8 cellular contexts compared by ENCODE assay signal in the genomic region with DNA sequence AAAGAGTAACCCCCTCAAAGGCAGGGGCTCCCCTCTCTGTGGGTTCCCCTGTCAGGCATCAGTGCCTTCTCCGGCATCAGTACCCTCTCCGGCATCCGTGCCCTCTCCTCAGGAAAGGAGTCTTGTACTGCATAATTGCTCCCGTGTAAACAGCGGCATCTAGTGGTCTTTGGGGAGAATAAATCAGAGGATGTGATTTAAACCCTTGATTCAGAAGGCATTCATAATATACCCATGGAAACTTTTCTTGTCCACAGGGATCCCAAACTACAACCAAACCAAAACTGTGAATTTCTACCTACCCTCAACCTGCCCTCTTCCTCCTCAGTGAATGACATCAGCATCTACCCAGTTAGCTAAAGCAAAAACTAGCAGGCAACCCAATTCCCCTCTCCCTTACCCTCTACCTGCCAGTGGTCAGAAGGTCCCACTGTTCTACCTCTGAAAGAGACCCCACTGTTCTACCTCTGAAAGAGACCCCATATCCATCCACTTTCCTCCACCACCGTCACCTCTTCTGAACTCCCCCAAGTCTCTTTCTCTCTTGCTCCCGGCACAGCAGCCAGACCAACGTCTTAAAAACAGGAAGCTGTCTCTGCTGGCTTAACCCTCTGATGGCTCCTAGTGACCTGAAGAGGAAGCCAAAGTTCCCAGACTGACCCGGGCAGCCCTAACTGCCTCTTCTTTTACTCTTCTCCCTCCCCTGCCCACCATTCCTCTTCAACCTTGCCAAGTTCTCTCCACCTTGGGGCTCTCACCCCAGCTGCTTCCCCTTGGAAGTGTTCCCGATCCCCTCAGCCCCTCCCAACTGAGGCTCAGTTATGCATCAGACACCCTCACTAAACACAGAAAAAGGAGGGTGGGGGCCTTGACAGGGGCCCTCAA. TPM values are rescaled to one million over a fixed set of nuclear protein-coding genes. Genes with fewer than 3 reads are reported as not detected.
A peak's percentile ranks its signal among the peaks of the same experiment; 100 is the strongest.
DNase-seq lines count a peak whose midpoint lies in the region; ATAC-seq and TF ChIP-seq lines count a peak whose summit lies in the region.

No MANE protein-coding gene starts in this region.

- CTCF ChIA-PET in mammary epithelial cell (lab: Charles Lee; ENCODE audit: low non-redundant PET), result no interaction called here

- intact Hi-C loops in Right ventricle myocardium inferior (cut with DNase I) (loop anchor here (5.0 kb wide), 1 partner anchor 103 kb away; a partner anchor contains a TSS), cardiac septum (cut with DNase I) (no loop called here), mammary epithelial cell (cut with micrococcal nuclease) (loop anchor here (1.0 kb wide), 1 partner anchor 67 kb away; no protein-coding TSS in a partner anchor), gastrocnemius medialis (cut with DNase I; ENCODE audit: low total_unique reads) (loop anchor here (5.0 kb wide), 1 partner anchor 103 kb away; a partner anchor contains a TSS)

- H3K27ac ChIP-seq in SK-N-MC (no peak overlapping the region), mammary epithelial cell (ENCODE audit: insufficient read depth, low read depth, low read length) (peak overlapping the region; percentile 71), gastrocnemius medialis (peak overlapping the region; percentile 48 to 70 (median 60))

- H3K4me3 ChIP-seq in SK-N-MC (peak overlapping the region; percentile 36; the same call in 1 of the 2 replicates), mammary epithelial cell (replicated peaks in 1 of 3; ENCODE audit: insufficient read depth in 1 of 3, low read depth in 2 of 3, low read length in 3 of 3) (no peak overlapping the region), gastrocnemius medialis (peak overlapping the region in 3 of 4 donors; percentile 27 to 39 (median 34))

- dilution Hi-C loops in mammary epithelial cell (cut with HindIII; ENCODE audit: low sequenced_read_pairs), result no loop called here

- H3K4me1 ChIP-seq in mammary epithelial cell (ENCODE audit: insufficient read depth, low read length) (peaks cover 24% of the 10 kb centered on the region), gastrocnemius medialis (peaks cover 17 to 29% of the 10 kb centered on the region in 2 donors)

- peak; percentile 66 for ATAC-seq in Right ventricle myocardium inferior
- peak; percentile 81 to 83 for ATAC-seq in gastrocnemius medialis
- no peak for ATAC-seq in GM18907 (IDR thresholded peaks at IDR 0.05; ENCODE audit: unreplicated experiment)

- no peak overlapping the region for H3K9ac ChIP-seq in SK-N-MC (ENCODE audit: insufficient read length)
- peak overlapping the region; percentile 40 for H3K9ac ChIP-seq in mammary epithelial cell (ENCODE audit: insufficient read depth, low read length)

- peak overlapping the region; percentile 17 for H3K4me2 ChIP-seq in mammary epithelial cell (ENCODE audit: insufficient read depth, low read depth, low read length)

- H3K36me3 ChIP-seq in SK-N-MC (ENCODE audit: insufficient read depth, low read length) (peaks cover 32% of the 10 kb centered on the region), mammary epithelial cell (ENCODE audit: insufficient read depth, low read length) (peaks cover 14% of the 10 kb centered on the region), gastrocnemius medialis (peaks cover 0 to 14% of the 10 kb centered on the region in 2 donors)

- WGBS in mammary epithelial cell (ENCODE audit: low coverage, missing lambda C conversion rate), result 9% methylated on average over 10 of the region's 10 CpGs

- BruUV-seq in mammary epithelial cell (replicated peaks; lab: Mats Ljungman, UMichigan), result no TSS peak

- in situ Hi-C loops in mammary epithelial cell (cut with MboI; ENCODE audit: low sequenced_read_pairs in 2 of 2), result no loop called here
- in situ Hi-C loops in gastrocnemius medialis (cut with MboI; ENCODE audit: low sequenced_read_pairs in 4 of 4), result no loop called here

- DNase-seq in Right ventricle myocardium inferior (ENCODE audit: missing footprints), result peak; percentile 57
- DNase-seq in cardiac septum (ENCODE audit: low spot score), result no peak
- peak; percentile 81 for DNase-seq in NAMALWA (ENCODE audit: low spot score)
- peak; percentile 32 for DNase-seq in SK-N-MC (ENCODE audit: low read depth, low spot score)
- DNase-seq in mammary epithelial cell, result peak; percentile 42
- peak; percentile 81 for DNase-seq in iPS-NIHi11 (ENCODE audit: low spot score)
- no peak for DNase-seq in gastrocnemius medialis

- H3K9me3 ChIP-seq in SK-N-MC (ENCODE audit: low read depth, low read length), result no peaks in the 10 kb centered on the region
- H3K9me3 ChIP-seq in mammary epithelial cell (replicated peaks; ENCODE audit: insufficient read depth, low read length), result no peaks in the 10 kb centered on the region
- H3K9me3 ChIP-seq in gastrocnemius medialis, result no peaks in the 10 kb centered on the region

- TF ChIP-seq CTCF in mammary epithelial cell (conservative IDR thresholded peaks at IDR 0.05 in 1 of 2, IDR thresholded peaks at IDR 0.05 in 1 of 2; ENCODE audit: extremely low read depth in 1 of 2, insufficient read depth in 1 of 2, low read depth in 1 of 2, low read length in 2 of 2), result peak; percentile 84 to 88
- TF ChIP-seq CTCF in gastrocnemius medialis (IDR thresholded peaks at IDR 0.05 in 4 of 5, conservative IDR thresholded peaks at IDR 0.05 in 1 of 5), result peak; percentile 47 to 84 (median 71)

- peaks cover 60% of the 10 kb centered on the region for H3K79me2 ChIP-seq in mammary epithelial cell (ENCODE audit: insufficient read depth, low read length)

- H2AFZ ChIP-seq in mammary epithelial cell (ENCODE audit: low read depth, low read length), result no peak overlapping the region

- no peak for TF ChIP-seq POLR2A in gastrocnemius medialis (IDR thresholded peaks at IDR 0.05)

- H3K27me3 ChIP-seq in mammary epithelial cell (ENCODE audit: insufficient read depth, low read length), result no peaks in the 10 kb centered on the region
- no peaks in the 10 kb centered on the region for H3K27me3 ChIP-seq in gastrocnemius medialis

- no peaks in the 10 kb centered on the region for H4K20me1 ChIP-seq in mammary epithelial cell (ENCODE audit: insufficient read depth, low read length)

RNA-seq across cellular contexts. Expression of a gene that starts 27.2 kb away (rescaled TPM):
- total RNA-seq in Right ventricle myocardium inferior (74.3 TPM), cardiac septum (70.3 TPM), mammary epithelial cell (100 to 1,000 TPM in 1 of 2 donors, 10 to 100 TPM in 1; 54.8 to 119 TPM), gastrocnemius medialis (10 to 100 TPM; 37.6 to 58.5 (median 46.9) TPM)
- polyA plus RNA-seq in mammary epithelial cell, result 109 TPM
- polyA minus RNA-seq in mammary epithelial cell, result 157 TPM

Comparison
In these comparisons a context has a peak if more than half of its experiments do, and no peak if none do; other contexts are left out.
1. DNase-seq: peak in Right ventricle myocardium inferior (single experiment), NAMALWA (single experiment), SK-N-MC (single experiment), mammary epithelial cell (single experiment) and iPS-NIHi11 (single experiment); none in cardiac septum (single experiment) and gastrocnemius medialis (0 of 2).
2. H3K4me3 ChIP-seq: peak in SK-N-MC (single experiment) and gastrocnemius medialis (3 of 4); none in mammary epithelial cell (0 of 3).